ENCODE assay signal across 1 cellular context in the genomic region with DNA sequence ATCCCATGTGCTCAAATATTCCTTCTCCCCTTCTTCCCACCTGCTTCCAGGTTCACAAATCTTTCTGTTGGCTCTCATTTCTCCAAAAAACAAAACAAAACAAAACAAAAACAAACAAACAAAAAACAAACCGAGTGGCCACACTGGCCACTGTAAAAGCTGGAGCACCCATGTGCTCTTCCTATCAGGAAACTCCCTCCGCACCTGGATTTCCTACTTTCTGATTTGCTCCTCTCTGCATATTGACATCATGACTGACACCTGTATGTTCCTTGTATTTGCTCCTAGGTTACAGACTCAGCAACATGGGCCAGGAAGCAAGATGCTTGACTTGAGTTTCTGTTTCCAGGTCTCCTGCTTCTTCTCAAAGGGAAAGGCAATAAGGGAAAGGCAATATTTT.
TF ChIP-seq lines count a peak whose summit lies in the region.

No MANE protein-coding gene starts in this region.

TF ChIP-seq in HEK293, 187 proteins besides CTCF, POLR2A, EP300 and RAD21 (continued from another document):
- TF ChIP-seq, protein P1, sequence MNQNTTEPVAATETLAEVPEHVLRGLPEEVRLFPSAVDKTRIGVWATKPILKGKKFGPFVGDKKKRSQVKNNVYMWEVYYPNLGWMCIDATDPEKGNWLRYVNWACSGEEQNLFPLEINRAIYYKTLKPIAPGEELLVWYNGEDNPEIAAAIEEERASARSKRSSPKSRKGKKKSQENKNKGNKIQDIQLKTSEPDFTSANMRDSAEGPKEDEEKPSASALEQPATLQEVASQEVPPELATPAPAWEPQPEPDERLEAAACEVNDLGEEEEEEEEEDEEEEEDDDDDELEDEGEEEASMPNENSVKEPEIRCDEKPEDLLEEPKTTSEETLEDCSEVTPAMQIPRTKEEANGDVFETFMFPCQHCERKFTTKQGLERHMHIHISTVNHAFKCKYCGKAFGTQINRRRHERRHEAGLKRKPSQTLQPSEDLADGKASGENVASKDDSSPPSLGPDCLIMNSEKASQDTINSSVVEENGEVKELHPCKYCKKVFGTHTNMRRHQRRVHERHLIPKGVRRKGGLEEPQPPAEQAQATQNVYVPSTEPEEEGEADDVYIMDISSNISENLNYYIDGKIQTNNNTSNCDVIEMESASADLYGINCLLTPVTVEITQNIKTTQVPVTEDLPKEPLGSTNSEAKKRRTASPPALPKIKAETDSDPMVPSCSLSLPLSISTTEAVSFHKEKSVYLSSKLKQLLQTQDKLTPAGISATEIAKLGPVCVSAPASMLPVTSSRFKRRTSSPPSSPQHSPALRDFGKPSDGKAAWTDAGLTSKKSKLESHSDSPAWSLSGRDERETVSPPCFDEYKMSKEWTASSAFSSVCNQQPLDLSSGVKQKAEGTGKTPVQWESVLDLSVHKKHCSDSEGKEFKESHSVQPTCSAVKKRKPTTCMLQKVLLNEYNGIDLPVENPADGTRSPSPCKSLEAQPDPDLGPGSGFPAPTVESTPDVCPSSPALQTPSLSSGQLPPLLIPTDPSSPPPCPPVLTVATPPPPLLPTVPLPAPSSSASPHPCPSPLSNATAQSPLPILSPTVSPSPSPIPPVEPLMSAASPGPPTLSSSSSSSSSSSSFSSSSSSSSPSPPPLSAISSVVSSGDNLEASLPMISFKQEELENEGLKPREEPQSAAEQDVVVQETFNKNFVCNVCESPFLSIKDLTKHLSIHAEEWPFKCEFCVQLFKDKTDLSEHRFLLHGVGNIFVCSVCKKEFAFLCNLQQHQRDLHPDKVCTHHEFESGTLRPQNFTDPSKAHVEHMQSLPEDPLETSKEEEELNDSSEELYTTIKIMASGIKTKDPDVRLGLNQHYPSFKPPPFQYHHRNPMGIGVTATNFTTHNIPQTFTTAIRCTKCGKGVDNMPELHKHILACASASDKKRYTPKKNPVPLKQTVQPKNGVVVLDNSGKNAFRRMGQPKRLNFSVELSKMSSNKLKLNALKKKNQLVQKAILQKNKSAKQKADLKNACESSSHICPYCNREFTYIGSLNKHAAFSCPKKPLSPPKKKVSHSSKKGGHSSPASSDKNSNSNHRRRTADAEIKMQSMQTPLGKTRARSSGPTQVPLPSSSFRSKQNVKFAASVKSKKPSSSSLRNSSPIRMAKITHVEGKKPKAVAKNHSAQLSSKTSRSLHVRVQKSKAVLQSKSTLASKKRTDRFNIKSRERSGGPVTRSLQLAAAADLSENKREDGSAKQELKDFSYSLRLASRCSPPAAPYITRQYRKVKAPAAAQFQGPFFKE (tag by site-specific recombination; IDR thresholded peaks at IDR 0.05; ENCODE audit: borderline replicate concordance): no peak
- TF ChIP-seq SCRT2 (tag by site-specific recombination; IDR thresholded peaks at IDR 0.05): 0 out of 2 replicates have a peak, but pooled peaks have one; percentile 28
- no peak for TF ChIP-seq ZNF624 (tag by site-specific recombination; IDR thresholded peaks at IDR 0.05)
